ENCODE assay signal across 20 cellular contexts in genomic region chr14:86942939-86943338, GRCh38.
DNase-seq lines count a peak whose midpoint lies in the region; ATAC-seq and TF ChIP-seq lines count a peak whose summit lies in the region.
"Had no signal": no experiment of that assay in that cellular context is flagged by ENCODE, and none has a peak within 500 bp of the region (broad histone marks: within the 10 kb centered on the region; RNA-seq: fewer than 3 reads in every experiment).

No MANE protein-coding gene starts in this region.

- POLR2A ChIA-PET in A673 (lab: Charles Lee; ENCODE audit: low non-redundant PET), result no interaction called here

- peaks cover 9% of the 10 kb centered on the region for H3K9me3 Mint-ChIP-seq in activated CD8-positive, alpha-beta memory T cell treated with anti-CD3 and anti-CD28 coated beads, Interleukin-2, amount 10 ng/mL, durations not matched to agents 7 days and 5 days (ENCODE audit: low read depth)
- no peaks in the 10 kb centered on the region for H3K9me3 Mint-ChIP-seq in activated CD4-positive, alpha-beta T cell treated with anti-CD3 and anti-CD28 coated beads, Interleukin-2, amount 10 ng/mL, durations not matched to agents 24 days and 14 days
- H3K9me3 Mint-ChIP-seq: GM23338 had no signal

- H3K27ac Mint-ChIP-seq in activated CD8-positive, alpha-beta memory T cell treated with anti-CD3 and anti-CD28 coated beads, Interleukin-2, amount 10 ng/mL, durations not matched to agents 7 days and 5 days, result no peak overlapping the region
- no peak overlapping the region for H3K27ac Mint-ChIP-seq in activated CD4-positive, alpha-beta T cell treated with anti-CD3 and anti-CD28 coated beads, Interleukin-2, amount 10 ng/mL, durations not matched to agents 24 days and 14 days
- H3K27ac Mint-ChIP-seq: CD8-positive, alpha-beta memory T cell; GM23338; HFFc6 had no signal

- H3K4me3 ChIP-seq in A673 (ENCODE audit: low read depth, low read length, poor library complexity, severe bottlenecking), result no peak overlapping the region
- H3K4me3 ChIP-seq in Loucy (ENCODE audit: low read length, poor library complexity, severe bottlenecking), result peak overlapping the region; percentile 64
- no peak overlapping the region for H3K4me3 ChIP-seq in mesendoderm (ENCODE audit: low read length)
- no peak overlapping the region for H3K4me3 ChIP-seq in GM23248
- H3K4me3 ChIP-seq: GM23338 had no signal

- no peak overlapping the region for H3K4ac ChIP-seq in mesendoderm (ENCODE audit: low read depth, low read length)

- no peak overlapping the region for H3K18ac ChIP-seq in mesendoderm (ENCODE audit: low read length)

- no peak overlapping the region for H3K9ac ChIP-seq in Loucy (ENCODE audit: low read depth, low read length, poor library complexity, severe bottlenecking)
- no peak overlapping the region for H3K9ac ChIP-seq in mesendoderm (ENCODE audit: low read length)
- no peak overlapping the region for H3K9ac ChIP-seq in GM23248

- H4K20me1 ChIP-seq in Loucy (ENCODE audit: insufficient read depth, low read length, poor library complexity, severe bottlenecking), result no peaks in the 10 kb centered on the region
- H4K20me1 ChIP-seq in GM23248 (ENCODE audit: insufficient read depth), result no peaks in the 10 kb centered on the region

- no peaks in the 10 kb centered on the region for H3K4me1 Mint-ChIP-seq in activated CD8-positive, alpha-beta memory T cell treated with anti-CD3 and anti-CD28 coated beads, Interleukin-2, amount 10 ng/mL, durations not matched to agents 7 days and 5 days
- no peaks in the 10 kb centered on the region for H3K4me1 Mint-ChIP-seq in activated CD4-positive, alpha-beta T cell treated with anti-CD3 and anti-CD28 coated beads, Interleukin-2, amount 10 ng/mL, durations not matched to agents 24 days and 14 days
- H3K4me1 Mint-ChIP-seq: CD4-positive, CD25-positive, alpha-beta regulatory T cell; CD8-positive, alpha-beta memory T cell; GM23338 had no signal

- H2AFZ ChIP-seq in Loucy (ENCODE audit: low read length), result no peak overlapping the region
- no peak overlapping the region for H2AFZ ChIP-seq in GM23248
- H2AFZ ChIP-seq: GM23338 had no signal

- H3K79me1 ChIP-seq in mesendoderm (ENCODE audit: low read length), result no peaks in the 10 kb centered on the region

- no peaks in the 10 kb centered on the region for H3F3A ChIP-seq in Loucy (ENCODE audit: low read depth)
- H3F3A ChIP-seq in GM23248 (ENCODE audit: insufficient read depth), result no peaks in the 10 kb centered on the region

- H2BK15ac ChIP-seq in mesendoderm (replicated peaks; ENCODE audit: low read depth), result no peak overlapping the region

- TSS peak; percentile 87 for BruUV-seq in A673 (replicated peaks; lab: Mats Ljungman, UMichigan)

- H3K9me3 ChIP-seq in A673 (ENCODE audit: low read depth, low read length, poor library complexity, severe bottlenecking) (no peaks in the 10 kb centered on the region), Loucy (ENCODE audit: insufficient read depth, low read depth, low read length) (no peaks in the 10 kb centered on the region), GM23248 (ENCODE audit: low read depth) (no peaks in the 10 kb centered on the region)
- H3K9me3 ChIP-seq: BE2C had no signal

- CTCF ChIA-PET in A673 (lab: Charles Lee), result no interaction called here
- CTCF ChIA-PET in activated CD8-positive, alpha-beta memory T cell treated with anti-CD3 and anti-CD28 coated beads, Interleukin-2, amount 10 ng/mL, durations not matched to agents 7 days and 5 days (lab: Charles Lee), result no interaction called here

- no peaks in the 10 kb centered on the region for H3K27me3 Mint-ChIP-seq in activated CD8-positive, alpha-beta memory T cell treated with anti-CD3 and anti-CD28 coated beads, Interleukin-2, amount 10 ng/mL, durations not matched to agents 7 days and 5 days
- H3K27me3 Mint-ChIP-seq in activated CD4-positive, alpha-beta T cell treated with anti-CD3 and anti-CD28 coated beads, Interleukin-2, amount 10 ng/mL, durations not matched to agents 24 days and 14 days, result no peaks in the 10 kb centered on the region
- H3K27me3 Mint-ChIP-seq: CD4-positive, CD25-positive, alpha-beta regulatory T cell had no signal

- no peaks in the 10 kb centered on the region for H3K36me3 Mint-ChIP-seq in activated CD8-positive, alpha-beta memory T cell treated with anti-CD3 and anti-CD28 coated beads, Interleukin-2, amount 10 ng/mL, durations not matched to agents 7 days and 5 days
- H3K36me3 Mint-ChIP-seq in activated CD4-positive, alpha-beta T cell treated with anti-CD3 and anti-CD28 coated beads, Interleukin-2, amount 10 ng/mL, durations not matched to agents 24 days and 14 days (ENCODE audit: low read depth), result no peaks in the 10 kb centered on the region
- H3K36me3 Mint-ChIP-seq: CD4-positive, CD25-positive, alpha-beta regulatory T cell; CD8-positive, alpha-beta memory T cell had no signal

- no peak overlapping the region for H2BK120ac ChIP-seq in mesendoderm (ENCODE audit: low read depth, low read length)

- ATAC-seq in activated CD8-positive, alpha-beta memory T cell treated with anti-CD3 and anti-CD28 coated beads, Interleukin-2, amount 10 ng/mL, durations not matched to agents 7 days and 5 days, result no peak
- ATAC-seq: GM23338, HCT116 had no signal

- no peak overlapping the region for H4K8ac ChIP-seq in mesendoderm (ENCODE audit: low read depth, low read length)

- H3K4me2 ChIP-seq in Loucy (ENCODE audit: low read depth, low read length, poor library complexity, severe bottlenecking) (peak overlapping the region; percentile 58), mesendoderm (ENCODE audit: low read length) (no peak overlapping the region), GM23248 (ENCODE audit: unreplicated experiment) (no peak overlapping the region)
- H3K4me2 ChIP-seq: GM23338 had no signal

- H3K27me3 ChIP-seq in A673 (replicated peaks; ENCODE audit: insufficient read depth, low read depth, low read length, poor library complexity), result no peaks in the 10 kb centered on the region
- no peaks in the 10 kb centered on the region for H3K27me3 ChIP-seq in Loucy (ENCODE audit: insufficient read depth, low read length, poor library complexity, severe bottlenecking)
- no peaks in the 10 kb centered on the region for H3K27me3 ChIP-seq in mesendoderm (ENCODE audit: insufficient read depth, low read length, poor library complexity)
- H3K27me3 ChIP-seq in GM23248 (replicated peaks; ENCODE audit: insufficient read depth), result no peaks in the 10 kb centered on the region
- H3K27me3 ChIP-seq: BE2C had no signal

- H3K9me2 ChIP-seq in Loucy (replicated peaks; ENCODE audit: low read depth, low read length) (no peaks in the 10 kb centered on the region), GM23248 (ENCODE audit: insufficient read depth) (no peaks in the 10 kb centered on the region)

- in situ Hi-C loops in GM23248 (cut with MboI), result no loop called here

- no peak overlapping the region for H3K4me3 Mint-ChIP-seq in activated CD8-positive, alpha-beta memory T cell treated with anti-CD3 and anti-CD28 coated beads, Interleukin-2, amount 10 ng/mL, durations not matched to agents 7 days and 5 days
- no peak overlapping the region for H3K4me3 Mint-ChIP-seq in activated CD4-positive, alpha-beta T cell treated with anti-CD3 and anti-CD28 coated beads, Interleukin-2, amount 10 ng/mL, durations not matched to agents 24 days and 14 days
- H3K4me3 Mint-ChIP-seq: CD4-positive, CD25-positive, alpha-beta regulatory T cell; CD8-positive, alpha-beta memory T cell; GM23338; HFFc6 had no signal

- H3K36me3 ChIP-seq in A673 (ENCODE audit: insufficient read depth, low read length, poor library complexity, severe bottlenecking), result no peaks in the 10 kb centered on the region
- no peaks in the 10 kb centered on the region for H3K36me3 ChIP-seq in Loucy (ENCODE audit: insufficient read depth, low read length)
- no peaks in the 10 kb centered on the region for H3K36me3 ChIP-seq in mesendoderm (ENCODE audit: control insufficient read depth, insufficient read depth, low read length)
- H3K36me3 ChIP-seq in GM23248 (ENCODE audit: low read depth), result no peaks in the 10 kb centered on the region
- H3K36me3 ChIP-seq: BE2C had no signal

- H3K56ac ChIP-seq in mesendoderm (ENCODE audit: low read length), result no peak overlapping the region

- TF ChIP-seq CTCF in A673 (conservative IDR thresholded peaks at IDR 0.05; ENCODE audit: low read depth, low read length) (no peak), Loucy (conservative IDR thresholded peaks at IDR 0.05; ENCODE audit: low read length) (no peak)

- H3K4me1 ChIP-seq in A673 (ENCODE audit: insufficient read depth, low read length, poor library complexity, severe bottlenecking), result peaks cover 43% of the 10 kb centered on the region
- peaks cover 7% of the 10 kb centered on the region for H3K4me1 ChIP-seq in Loucy (ENCODE audit: insufficient read depth, low read length, poor library complexity, severe bottlenecking)
- H3K4me1 ChIP-seq in mesendoderm (ENCODE audit: control insufficient read depth, low read depth, low read length), result no peaks in the 10 kb centered on the region
- no peaks in the 10 kb centered on the region for H3K4me1 ChIP-seq in GM23248 (ENCODE audit: insufficient read depth)
- H3K4me1 ChIP-seq: BE2C had no signal

- WGBS in mesendoderm (ENCODE audit: extremely low coverage, insufficient coverage, low lambda C conversion rate), result no CpG with 5 or more reads among the region's 4 CpGs
- 10 to 13% methylated on average over 4 of the region's 4 CpGs for WGBS in GM23248 (ENCODE audit: low coverage in 1 of 2, low lambda C conversion rate in 2 of 2, missing lambda C conversion rate in 2 of 2), 2 experiments

- intact Hi-C loops in A673 (cut with micrococcal nuclease; ENCODE audit: unreplicated experiment), result loop anchor here (5.0 kb wide), 1 partner anchor 431 kb away; no protein-coding TSS in a partner anchor
- intact Hi-C loops in activated CD4-positive, alpha-beta T cell treated with anti-CD3 and anti-CD28 coated beads, Interleukin-2, amount 10 ng/mL, durations not matched to agents 24 days and 14 days (cut with micrococcal nuclease), result no loop called here

- H2AK5ac ChIP-seq in mesendoderm (ENCODE audit: low read length), result no peak overlapping the region

- H3K23ac ChIP-seq in mesendoderm (ENCODE audit: low read length), result no peak overlapping the region

- no peak overlapping the region for H4K5ac ChIP-seq in mesendoderm (ENCODE audit: low read length)

- H3K79me2 ChIP-seq in Loucy (ENCODE audit: insufficient read depth, low read length) (no peaks in the 10 kb centered on the region), mesendoderm (ENCODE audit: control insufficient read depth, insufficient read depth, low read length) (no peaks in the 10 kb centered on the region), GM23248 (ENCODE audit: insufficient read depth) (no peaks in the 10 kb centered on the region)

- H3K27ac ChIP-seq in A673 (ENCODE audit: low read depth, low read length, poor library complexity, severe bottlenecking) (peak overlapping the region; percentile 82), mesendoderm (ENCODE audit: low read depth, low read length) (no peak overlapping the region), GM23248 (no peak overlapping the region)
- H3K27ac ChIP-seq: HL-60 had no signal

- DNase-seq in A673 (ENCODE audit: low spot score), result peak; percentile 41
- peak; percentile 8 for DNase-seq in OCI-M1 (lab: John Stamatoyannopoulos, UW)
- DNase-seq in mesendoderm, result peak; percentile 11
- no peak for DNase-seq in activated CD8-positive, alpha-beta memory T cell treated with anti-CD3 and anti-CD28 coated beads, Interleukin-2, amount 10 ng/mL, durations not matched to agents 7 days and 5 days
- DNase-seq in GM23248, result no peak
- DNase-seq in activated CD4-positive, alpha-beta T cell treated with anti-CD3 and anti-CD28 coated beads, Interleukin-2, amount 10 ng/mL, durations not matched to agents 24 days and 14 days, result no peak
- DNase-seq: ACHN; BE2C; C1 segment of cervical spinal cord; CD4-positive, CD25-positive, alpha-beta regulatory T cell; CD8-positive, alpha-beta memory T cell; COR-L47; DMS 273 treated with DMSO at 0.1 percent for 48 hours; DMS53; H7; HFFc6 had no signal

- H2BK5ac ChIP-seq in mesendoderm (ENCODE audit: low read length), result no peak overlapping the region

Comparison
In these comparisons a context has a peak if more than half of its experiments do, and no peak if none do; other contexts are left out.
1. DNase-seq: peak in A673 (single experiment), OCI-M1 (single experiment) and mesendoderm (single experiment); none in activated CD8-positive, alpha-beta memory T cell treated with anti-CD3 and anti-CD28 coated beads, Interleukin-2, amount 10 ng/mL, durations not matched to agents 7 days and 5 days (single experiment), GM23248 (single experiment) and activated CD4-positive, alpha-beta T cell treated with anti-CD3 and anti-CD28 coated beads, Interleukin-2, amount 10 ng/mL, durations not matched to agents 24 days and 14 days (single experiment).